18 cellular contexts compared by ENCODE assay signal in genomic region chr4:105808030-105808429, GRCh38.
DNase-seq lines count a peak whose midpoint lies in the region; ATAC-seq and TF ChIP-seq lines count a peak whose summit lies in the region.
"Had no signal": no experiment of that assay in that cellular context is flagged by ENCODE, and none has a peak within 500 bp of the region (broad histone marks: within the 10 kb centered on the region; RNA-seq: fewer than 3 reads in every experiment).

No MANE protein-coding gene starts in this region.

- H3K9me3 ChIP-seq in lower lobe of right lung (no peaks in the 10 kb centered on the region), stomach smooth muscle (ENCODE audit: control insufficient read depth in 2 of 2, low read length in 2 of 2) (no peaks in the 10 kb centered on the region)
- H3K9me3 ChIP-seq: mucosa of descending colon, stomach had no signal

- TSS peak; percentile 95 for BruUV-seq in MCF 10A (replicated peaks; lab: Mats Ljungman, UMichigan)
- no TSS peak for BruUV-seq in Calu3 (replicated peaks; lab: Mats Ljungman, UMichigan)

- H3K9ac ChIP-seq in KMS-11, result no peak overlapping the region
- H3K9ac ChIP-seq in stomach smooth muscle (ENCODE audit: low read length in 2 of 2), result no peak overlapping the region

- no peaks in the 10 kb centered on the region for H3K79me2 ChIP-seq in KMS-11 (ENCODE audit: insufficient read depth, low read depth)

- H3K9me3 Mint-ChIP-seq in MCF 10A (ENCODE audit: unreplicated experiment) (no peaks in the 10 kb centered on the region), Calu3 (ENCODE audit: low read depth, unreplicated experiment) (no peaks in the 10 kb centered on the region)
- H3K9me3 Mint-ChIP-seq in activated CD8-positive, alpha-beta memory T cell treated with anti-CD3 and anti-CD28 coated beads, Interleukin-2, amount 10 ng/mL, durations not matched to agents 7 days and 5 days (ENCODE audit: low read depth), result no peaks in the 10 kb centered on the region
- H3K9me3 Mint-ChIP-seq: activated CD4-positive, alpha-beta T cell treated with anti-CD3 and anti-CD28 coated beads, Interleukin-2, amount 10 ng/mL, durations not matched to agents 24 days and 14 days had no signal

- H3K36me3 Mint-ChIP-seq in MCF 10A (ENCODE audit: insufficient read depth, unreplicated experiment), result no peaks in the 10 kb centered on the region
- peaks cover 7% of the 10 kb centered on the region for H3K36me3 Mint-ChIP-seq in activated CD8-positive, alpha-beta memory T cell treated with anti-CD3 and anti-CD28 coated beads, Interleukin-2, amount 10 ng/mL, durations not matched to agents 7 days and 5 days
- H3K36me3 Mint-ChIP-seq in Calu3 (ENCODE audit: insufficient read depth, unreplicated experiment), result no peaks in the 10 kb centered on the region

- intact Hi-C loops in MCF 10A (cut with micrococcal nuclease) (loop anchor here (1.0 kb wide), 1 partner anchor 93 kb away; no protein-coding TSS in a partner anchor), lower lobe of right lung (cut with DNase I) (no loop called here), Calu3 (cut with micrococcal nuclease; ENCODE audit: unreplicated experiment) (no loop called here)

- H3K4me1 Mint-ChIP-seq in MCF 10A (ENCODE audit: insufficient read depth, unreplicated experiment), result peaks cover 31% of the 10 kb centered on the region
- peaks cover 8% of the 10 kb centered on the region for H3K4me1 Mint-ChIP-seq in activated CD8-positive, alpha-beta memory T cell treated with anti-CD3 and anti-CD28 coated beads, Interleukin-2, amount 10 ng/mL, durations not matched to agents 7 days and 5 days
- peaks cover 11% of the 10 kb centered on the region for H3K4me1 Mint-ChIP-seq in Calu3 (ENCODE audit: low read depth, unreplicated experiment)

- no peaks in the 10 kb centered on the region for H3K36me3 ChIP-seq in KMS-11 (ENCODE audit: insufficient read depth)
- no peaks in the 10 kb centered on the region for H3K36me3 ChIP-seq in lower lobe of right lung
- H3K36me3 ChIP-seq in stomach smooth muscle (ENCODE audit: control insufficient read depth in 2 of 2, insufficient read depth in 2 of 2, low read length in 2 of 2), result no peaks in the 10 kb centered on the region
- H3K36me3 ChIP-seq: stomach had no signal

- H3K27me3 Mint-ChIP-seq in MCF 10A (ENCODE audit: insufficient read depth, unreplicated experiment) (no peaks in the 10 kb centered on the region), Calu3 (ENCODE audit: unreplicated experiment) (no peaks in the 10 kb centered on the region)
- no peaks in the 10 kb centered on the region for H3K27me3 Mint-ChIP-seq in activated CD8-positive, alpha-beta memory T cell treated with anti-CD3 and anti-CD28 coated beads, Interleukin-2, amount 10 ng/mL, durations not matched to agents 7 days and 5 days
- H3K27me3 Mint-ChIP-seq: activated CD4-positive, alpha-beta T cell treated with anti-CD3 and anti-CD28 coated beads, Interleukin-2, amount 10 ng/mL, durations not matched to agents 24 days and 14 days had no signal

- peaks cover 22% of the 10 kb centered on the region for H3K4me1 ChIP-seq in KMS-11 (ENCODE audit: low read depth, poor library complexity, severe bottlenecking)
- H3K4me1 ChIP-seq in lower lobe of right lung, result no peaks in the 10 kb centered on the region
- H3K4me1 ChIP-seq in stomach smooth muscle (ENCODE audit: control insufficient read depth, insufficient read depth, low read length), result no peaks in the 10 kb centered on the region

- H4K20me1 ChIP-seq in KMS-11 (ENCODE audit: insufficient read depth), result no peaks in the 10 kb centered on the region

- H3K4me3 ChIP-seq in KMS-11 (IDR thresholded peaks at IDR 0.05; ENCODE audit: insufficient read depth, low read depth, low read length), result no peak overlapping the region
- no peak overlapping the region for H3K4me3 ChIP-seq in lower lobe of right lung
- peak overlapping the region; percentile 35 to 61 for H3K4me3 ChIP-seq in stomach smooth muscle (ENCODE audit: low read length in 2 of 2)
- H3K4me3 ChIP-seq: mucosa of descending colon had no signal

- CTCF ChIA-PET in MCF 10A (lab: Yijun Ruan, JAX), result no interaction called here
- CTCF ChIA-PET in activated CD8-positive, alpha-beta memory T cell treated with anti-CD3 and anti-CD28 coated beads, Interleukin-2, amount 10 ng/mL, durations not matched to agents 7 days and 5 days (lab: Charles Lee), result no interaction called here
- CTCF ChIA-PET in Calu3 (lab: Charles Lee), result no interaction called here

- H2AFZ ChIP-seq in KMS-11 (ENCODE audit: low read depth), result no peak overlapping the region

- peak overlapping the region; percentile 76 for H3K27ac Mint-ChIP-seq in MCF 10A (ENCODE audit: low read depth, unreplicated experiment)
- H3K27ac Mint-ChIP-seq in activated CD8-positive, alpha-beta memory T cell treated with anti-CD3 and anti-CD28 coated beads, Interleukin-2, amount 10 ng/mL, durations not matched to agents 7 days and 5 days, result no peak overlapping the region
- no peak overlapping the region for H3K27ac Mint-ChIP-seq in Calu3 (ENCODE audit: unreplicated experiment)
- H3K27ac Mint-ChIP-seq: activated CD4-positive, alpha-beta T cell treated with anti-CD3 and anti-CD28 coated beads, Interleukin-2, amount 10 ng/mL, durations not matched to agents 24 days and 14 days had no signal

- ATAC-seq in lower lobe of right lung, result no peak
- ATAC-seq in HG03095 (IDR thresholded peaks at IDR 0.05; ENCODE audit: unreplicated experiment), result no peak
- no peak for ATAC-seq in activated CD8-positive, alpha-beta memory T cell treated with anti-CD3 and anti-CD28 coated beads, Interleukin-2, amount 10 ng/mL, durations not matched to agents 7 days and 5 days

- H3K27me3 ChIP-seq in KMS-11 (ENCODE audit: insufficient read depth, low read depth) (no peaks in the 10 kb centered on the region), lower lobe of right lung (ENCODE audit: low read depth) (no peaks in the 10 kb centered on the region), stomach smooth muscle (ENCODE audit: control insufficient read depth in 1 of 2, insufficient read depth in 2 of 2, low read length in 2 of 2) (no peaks in the 10 kb centered on the region)
- H3K27me3 ChIP-seq: dorsolateral prefrontal cortex, stomach had no signal

- no peak overlapping the region for H3K4me3 Mint-ChIP-seq in MCF 10A (ENCODE audit: unreplicated experiment)
- H3K4me3 Mint-ChIP-seq in activated CD8-positive, alpha-beta memory T cell treated with anti-CD3 and anti-CD28 coated beads, Interleukin-2, amount 10 ng/mL, durations not matched to agents 7 days and 5 days, result no peak overlapping the region
- H3K4me3 Mint-ChIP-seq in Calu3 (ENCODE audit: low read depth, unreplicated experiment), result no peak overlapping the region
- H3K4me3 Mint-ChIP-seq: activated CD4-positive, alpha-beta T cell treated with anti-CD3 and anti-CD28 coated beads, Interleukin-2, amount 10 ng/mL, durations not matched to agents 24 days and 14 days had no signal

- POLR2A ChIA-PET in MCF 10A (lab: Yijun Ruan, JAX), result interaction anchor here (0.8 to 1.6 kb wide), 2 partner anchors 14 to 115 kb away, joined by 3 to 6 read pairs; no protein-coding TSS in a partner anchor

- TF ChIP-seq CTCF in KMS-11 (conservative IDR thresholded peaks at IDR 0.05; ENCODE audit: low read depth, low read length) (no peak), MCF 10A (IDR thresholded peaks at IDR 0.05; ENCODE audit: unreplicated experiment) (no peak), lower lobe of right lung (IDR thresholded peaks at IDR 0.05) (no peak), Calu3 (IDR thresholded peaks at IDR 0.05; ENCODE audit: unreplicated experiment) (no peak)

- peak overlapping the region; percentile 49; the same call in 1 of the 2 replicates for H3K4me2 ChIP-seq in KMS-11

- DNase-seq in MCF 10A (ENCODE audit: unreplicated experiment) (no peak), lower lobe of right lung (no peak), HuH-7.5 (ENCODE audit: low spot score) (no peak), Calu3 (no peak)
- no peak for DNase-seq in activated CD8-positive, alpha-beta memory T cell treated with anti-CD3 and anti-CD28 coated beads, Interleukin-2, amount 10 ng/mL, durations not matched to agents 7 days and 5 days
- DNase-seq: activated CD4-positive, alpha-beta T cell treated with anti-CD3 and anti-CD28 coated beads, Interleukin-2, amount 10 ng/mL, durations not matched to agents 24 days and 14 days; activated naive CD4-positive, alpha-beta T cell treated with Interleukin-2 at 50 U/mL for 16 hours; COR-L47; dorsolateral prefrontal cortex; GDM1; hippocampal formation; kidney glomerular epithelial cell; stimulated activated CD4-positive, alpha-beta T cell treated with anti-CD3 and anti-CD28 coated beads, Interleukin-15, amount 100 ng/mL, for 24 hours; stomach had no signal

- no peak overlapping the region for H3K27ac ChIP-seq in KMS-11
- H3K27ac ChIP-seq in lower lobe of right lung, result peak overlapping the region; percentile 42
- no peak overlapping the region for H3K27ac ChIP-seq in stomach smooth muscle (ENCODE audit: low read length)

Comparison
In these comparisons a context has a peak if more than half of its experiments do, and no peak if none do; other contexts are left out.
1. H3K4me3 ChIP-seq: peak in stomach smooth muscle (2 of 2); none in KMS-11 (single experiment) and lower lobe of right lung (single experiment).